Comparison of ENCODE assay signal across 24 cellular contexts in genomic region chr1:214500349-214501055, GRCh38. TPM values are rescaled to one million over a fixed set of nuclear protein-coding genes. Genes with fewer than 3 reads are reported as not detected.
A peak's percentile ranks its signal among the peaks of the same experiment; 100 is the strongest.
DNase-seq lines count a peak whose midpoint lies in the region; ATAC-seq and TF ChIP-seq lines count a peak whose summit lies in the region.
"Had no signal": no experiment of that assay in that cellular context is flagged by ENCODE, and none has a peak within 500 bp of the region (broad histone marks: within the 10 kb centered on the region; RNA-seq: fewer than 3 reads in every experiment).

No MANE protein-coding gene starts in this region.

- H3K9me3 Mint-ChIP-seq in GM23338, result no peaks in the 10 kb centered on the region
- no peaks in the 10 kb centered on the region for H3K9me3 Mint-ChIP-seq in activated naive CD8-positive, alpha-beta T cell treated with anti-CD3 and anti-CD28 coated beads for 36 hours
- H3K9me3 Mint-ChIP-seq: activated B cell treated with CpG ODN at 0.5 μM for 24 hours; activated CD4-positive, alpha-beta memory T cell treated with anti-CD3 and anti-CD28 coated beads for 36 hours; stimulated activated naive CD8-positive, alpha-beta T cell treated with anti-CD3 and anti-CD28 coated beads, Interleukin-15, Interleukin-2, amounts not matched to agents 100 ng/mL and 50 ng/mL, for 24 hours had no signal

- H3K27ac ChIP-seq in GM23338 (ENCODE audit: low read depth) (peak overlapping the region; percentile 52; the same call in 1 of the 2 replicates), ectodermal cell (ENCODE audit: insufficient read depth, low read depth, low read length, poor library complexity, severe bottlenecking) (peak overlapping the region; percentile 17), smooth muscle cell (ENCODE audit: low read depth) (peak overlapping the region; percentile 10)
- H3K27ac ChIP-seq: adrenal gland; BLaER1 treated with 17β-estradiol and CSF1 and Interleukin-3, amounts not matched to agents 10 nM and 100 nM; left lung; spleen; upper lobe of left lung had no signal

- H3K4me2 ChIP-seq in GM23338 (0 out of 2 replicates have a peak overlapping the region, but pooled peaks have one; percentile 13), smooth muscle cell (no peak overlapping the region)
- H3K4me2 ChIP-seq: BLaER1 treated with 17β-estradiol and CSF1 and Interleukin-3, amounts not matched to agents 10 nM and 100 nM had no signal

- H3K4me1 Mint-ChIP-seq in GM23338, result peaks cover 39% of the 10 kb centered on the region
- H3K4me1 Mint-ChIP-seq in activated naive CD8-positive, alpha-beta T cell treated with anti-CD3 and anti-CD28 coated beads for 36 hours, result no peaks in the 10 kb centered on the region
- H3K4me1 Mint-ChIP-seq: activated B cell treated with CpG ODN at 0.5 μM for 24 hours had no signal

- no peak overlapping the region for H3K9ac ChIP-seq in smooth muscle cell (ENCODE audit: low read depth)
- H3K9ac ChIP-seq: BLaER1 treated with 17β-estradiol and CSF1 and Interleukin-3, amounts not matched to agents 10 nM and 100 nM had no signal

- H3K4me3 ChIP-seq in GM23338 (no peak overlapping the region), ectodermal cell (ENCODE audit: insufficient read depth, low read depth, low read length) (no peak overlapping the region), smooth muscle cell (no peak overlapping the region)
- H3K4me3 ChIP-seq: adrenal gland; BLaER1 treated with 17β-estradiol and CSF1 and Interleukin-3, amounts not matched to agents 10 nM and 100 nM; left lung; spleen; upper lobe of left lung had no signal

- H3K4me3 Mint-ChIP-seq in GM23338, result no peak overlapping the region
- H3K4me3 Mint-ChIP-seq in activated naive CD8-positive, alpha-beta T cell treated with anti-CD3 and anti-CD28 coated beads for 36 hours, result no peak overlapping the region
- H3K4me3 Mint-ChIP-seq: activated B cell treated with CpG ODN at 0.5 μM for 24 hours; activated CD4-positive, alpha-beta memory T cell treated with anti-CD3 and anti-CD28 coated beads for 36 hours; stimulated activated naive CD8-positive, alpha-beta T cell treated with anti-CD3 and anti-CD28 coated beads, Interleukin-15, Interleukin-2, amounts not matched to agents 100 ng/mL and 50 ng/mL, for 24 hours had no signal

- no peaks in the 10 kb centered on the region for H3K9me3 ChIP-seq in ectodermal cell (ENCODE audit: control insufficient read depth, low read length)
- no peaks in the 10 kb centered on the region for H3K9me3 ChIP-seq in smooth muscle cell (replicated peaks; ENCODE audit: low read depth)
- H3K9me3 ChIP-seq: adrenal gland; BLaER1 treated with 17β-estradiol and CSF1 and Interleukin-3, amounts not matched to agents 10 nM and 100 nM; left lung; spleen; upper lobe of left lung had no signal

- H3K4me1 ChIP-seq in GM23338 (ENCODE audit: insufficient read depth), result peaks cover 45% of the 10 kb centered on the region
- peaks cover 14% of the 10 kb centered on the region for H3K4me1 ChIP-seq in ectodermal cell (ENCODE audit: control insufficient read depth, insufficient read depth, low read length)
- H3K4me1 ChIP-seq in smooth muscle cell (ENCODE audit: low read depth), result peaks cover 10% of the 10 kb centered on the region
- H3K4me1 ChIP-seq: BLaER1 treated with 17β-estradiol and CSF1 and Interleukin-3, amounts not matched to agents 10 nM and 100 nM; left lung; upper lobe of left lung had no signal

- H3K27me3 Mint-ChIP-seq in GM23338 (ENCODE audit: insufficient read depth, low read depth, poor library complexity), result peaks cover 2% of the 10 kb centered on the region
- peaks cover 19% of the 10 kb centered on the region for H3K27me3 Mint-ChIP-seq in activated naive CD8-positive, alpha-beta T cell treated with anti-CD3 and anti-CD28 coated beads for 36 hours
- H3K27me3 Mint-ChIP-seq: activated B cell treated with CpG ODN at 0.5 μM for 24 hours had no signal

- no peaks in the 10 kb centered on the region for H3K27me3 ChIP-seq in GM23338 (ENCODE audit: insufficient read depth)
- H3K27me3 ChIP-seq in ectodermal cell (ENCODE audit: control insufficient read depth, insufficient read depth, low read length, poor library complexity, severe bottlenecking), result no peaks in the 10 kb centered on the region
- H3K27me3 ChIP-seq in smooth muscle cell (ENCODE audit: low read depth), result no peaks in the 10 kb centered on the region
- H3K27me3 ChIP-seq: adrenal gland; BLaER1 treated with 17β-estradiol and CSF1 and Interleukin-3, amounts not matched to agents 10 nM and 100 nM; left lung; spleen; upper lobe of left lung had no signal

- H3K36me3 Mint-ChIP-seq in GM23338 (ENCODE audit: low read depth), result peaks cover 4% of the 10 kb centered on the region; the same call in 2 of the 3 replicates
- H3K36me3 Mint-ChIP-seq in activated naive CD8-positive, alpha-beta T cell treated with anti-CD3 and anti-CD28 coated beads for 36 hours, result no peaks in the 10 kb centered on the region
- H3K36me3 Mint-ChIP-seq: activated CD4-positive, alpha-beta memory T cell treated with anti-CD3 and anti-CD28 coated beads for 36 hours had no signal

- no peak overlapping the region for H2AFZ ChIP-seq in GM23338
- no peak overlapping the region for H2AFZ ChIP-seq in smooth muscle cell (ENCODE audit: low read depth)

- H4K20me1 ChIP-seq in GM23338 (replicated peaks; ENCODE audit: insufficient read depth) (peaks cover 16% of the 10 kb centered on the region), smooth muscle cell (ENCODE audit: low read depth) (peaks cover 98% of the 10 kb centered on the region)
- H4K20me1 ChIP-seq: BLaER1 treated with 17β-estradiol and CSF1 and Interleukin-3, amounts not matched to agents 10 nM and 100 nM had no signal

- H3K79me2 ChIP-seq in GM23338 (replicated peaks; ENCODE audit: insufficient read depth), result peaks cover 97% of the 10 kb centered on the region
- peaks cover 95% of the 10 kb centered on the region for H3K79me2 ChIP-seq in smooth muscle cell (ENCODE audit: low read depth)

- H3F3A ChIP-seq in GM23338 (replicated peaks; ENCODE audit: low read depth) (0 out of 2 replicates have a peak, but pooled peaks cover 3% of the 10 kb centered on the region), smooth muscle cell (ENCODE audit: low read depth) (no peaks in the 10 kb centered on the region)

- ATAC-seq in GM23338, result peak; percentile 56
- ATAC-seq in sciatic nerve, result no peak

- no peaks in the 10 kb centered on the region for H3K9me2 ChIP-seq in GM23338 (ENCODE audit: insufficient read depth)

- intact Hi-C loops in sciatic nerve (cut with DNase I), result no loop called here

- WGBS in ectodermal cell, 2 experiments, result 51 to 74% methylated on average over 3 of the region's 4 CpGs
- WGBS in smooth muscle cell (ENCODE audit: low lambda C conversion rate), result 46% methylated on average over 4 of the region's 4 CpGs

- no peak overlapping the region for H3K27ac Mint-ChIP-seq in GM23338
- no peak overlapping the region for H3K27ac Mint-ChIP-seq in activated naive CD8-positive, alpha-beta T cell treated with anti-CD3 and anti-CD28 coated beads for 36 hours
- H3K27ac Mint-ChIP-seq: activated B cell treated with CpG ODN at 0.5 μM for 24 hours; activated CD4-positive, alpha-beta memory T cell treated with anti-CD3 and anti-CD28 coated beads for 36 hours; stimulated activated naive CD8-positive, alpha-beta T cell treated with anti-CD3 and anti-CD28 coated beads, Interleukin-15, Interleukin-2, amounts not matched to agents 100 ng/mL and 50 ng/mL, for 24 hours had no signal

- no peaks in the 10 kb centered on the region for H3K36me3 ChIP-seq in GM23338 (ENCODE audit: insufficient read depth)
- no peaks in the 10 kb centered on the region for H3K36me3 ChIP-seq in ectodermal cell (ENCODE audit: control insufficient read depth, insufficient read depth, low read length)
- H3K36me3 ChIP-seq in smooth muscle cell (ENCODE audit: low read depth), result no peaks in the 10 kb centered on the region
- H3K36me3 ChIP-seq: adrenal gland; BLaER1 treated with 17β-estradiol and CSF1 and Interleukin-3, amounts not matched to agents 10 nM and 100 nM; left lung; spleen; upper lobe of left lung had no signal

- TF ChIP-seq CTCF in GM23338 (conservative IDR thresholded peaks at IDR 0.05; ENCODE audit: low read depth in 2 of 2) (no peak), smooth muscle cell (IDR thresholded peaks at IDR 0.05; ENCODE audit: borderline replicate concordance, insufficient read depth, poor library complexity, severe bottlenecking) (no peak)

- DNase-seq in GM23338 (ENCODE audit: low spot score) (no peak), left kidney (ENCODE audit: low read depth, low spot score) (peak; percentile 16), smooth muscle cell (lab: John Stamatoyannopoulos, UW; ENCODE audit: unreplicated experiment) (no peak), NCI-H2081 (lab: John Stamatoyannopoulos, UW) (no peak), sciatic nerve (ENCODE audit: low spot score) (no peak)
- DNase-seq in activated naive CD8-positive, alpha-beta T cell treated with anti-CD3 and anti-CD28 coated beads for 36 hours, result no peak
- DNase-seq: activated B cell treated with CpG ODN at 0.5 μM for 24 hours; activated CD4-positive, alpha-beta memory T cell treated with anti-CD3 and anti-CD28 coated beads for 36 hours; activated gamma-delta T cell treated with Interleukin-2 at 50 U/mL for 16 hours; adrenal gland; GF-D8; Karpas-422; left lung; NCI-H1048; NCI-H2029; NCI-H446; RPMI8226; spleen; stimulated activated CD4-positive, alpha-beta T cell treated with anti-CD3 and anti-CD28 coated beads, Interleukin-4, amount 100 ng/mL, for 24 hours; T-helper 9 cell; upper lobe of left lung had no signal

TF ChIP-seq in GM23338, 12 proteins besides CTCF, POLR2A, EP300 and RAD21 (continues in another document):
- TF ChIP-seq STAT1 (IDR thresholded peaks at IDR 0.05; ENCODE audit: unreplicated experiment), result no peak
- no peak for TF ChIP-seq ZNF331 (CRISPR knock-in tag; IDR thresholded peaks at IDR 0.05; ENCODE audit: low read depth)
- TF ChIP-seq POLR2AphosphoS5 (IDR thresholded peaks at IDR 0.05; ENCODE audit: low read depth), result no peak
- TF ChIP-seq JUNB (IDR thresholded peaks at IDR 0.05; ENCODE audit: unreplicated experiment), result no peak
- no peak for TF ChIP-seq EZH2 (IDR thresholded peaks at IDR 0.05; ENCODE audit: low read depth, unreplicated experiment)
- TF ChIP-seq ZNF114 (CRISPR knock-in tag; IDR thresholded peaks at IDR 0.05), result no peak
- TF ChIP-seq NANOG (IDR thresholded peaks at IDR 0.05; ENCODE audit: borderline replicate concordance), result no peak

RNA-seq across cellular contexts. Expression of gene PTPN14, which starts 50.9 kb away (rescaled TPM):
- 60.0 and 70.2 TPM in 2 replicates for total RNA-seq in GM23338 (2014; rRNA removed; shearing (Covaris generic))
- polyA plus RNA-seq in GM23338 (2016; fragmentation: Nextera tagmentation; extraction: Ambion mirVana), result 18.0 and 18.7 TPM in 2 replicates
- 26.1 TPM for polyA plus RNA-seq in ectodermal cell (2013, experiment 1 of 4)
- polyA plus RNA-seq in ectodermal cell (2013, experiment 2 of 4), result 32.0 TPM
- 23.2 TPM for polyA plus RNA-seq in ectodermal cell (2013, experiment 3 of 4)
- 26.7 TPM for polyA plus RNA-seq in ectodermal cell (2013, experiment 4 of 4)
- 28.6 and 28.9 TPM in 2 replicates for total RNA-seq in smooth muscle cell
- polyA plus RNA-seq in smooth muscle cell, result 13.7 and 13.9 TPM in 2 replicates
- total RNA-seq in activated naive CD8-positive, alpha-beta T cell treated with anti-CD3 and anti-CD28 coated beads for 36 hours, result 1 to 10 TPM in 1 of 2 experiments, under 1 TPM in 1; 0.92 to 1.3 TPM
- total RNA-seq in sciatic nerve, result 85.9 TPM
- total RNA-seq: activated B cell treated with CpG ODN at 0.5 μM for 24 hours had no signal

Comparison
In these comparisons a context has a peak if more than half of its experiments do, and no peak if none do; other contexts are left out.
1. RNA of gene PTPN14, which starts 50.9 kb away (total RNA-seq): 85.9 TPM in sciatic nerve (single experiment), 60.0 to 70.2 TPM in GM23338 and 28.6 to 28.9 TPM in smooth muscle cell; 0.92 to 1.3 TPM in activated naive CD8-positive, alpha-beta T cell treated with anti-CD3 and anti-CD28 coated beads for 36 hours; every median in the first group is over 10 times any median in the second.
2. Peak in every context shown above with its lines, with median percentiles within 50 percentile points of each other: H3K27ac ChIP-seq.